In genomic region chr4:1839306-1839705, GRCh38 we compare ENCODE assay signal across 17 cellular contexts. TPM values are rescaled to one million over a fixed set of nuclear protein-coding genes. Genes with fewer than 3 reads are reported as not detected.
"Had no signal": no experiment of that assay in that cellular context is flagged by ENCODE, and none has a peak within 500 bp of the region (broad histone marks: within the 10 kb centered on the region; RNA-seq: fewer than 3 reads in every experiment).

No MANE protein-coding gene starts in this region.

- H3K27ac Mint-ChIP-seq: activated CD8-positive, alpha-beta T cell treated with anti-CD3 and anti-CD28 coated beads for 36 hours had no signal

- H3K27ac ChIP-seq: cardiac muscle cell, foreskin keratinocyte, pancreas, sigmoid colon, tibial nerve had no signal

- ATAC-seq: activated CD8-positive, alpha-beta T cell treated with anti-CD3 and anti-CD28 coated beads for 36 hours; activated T-cell treated with anti-CD3 and anti-CD28 coated beads, Interleukin-2, amount 50 U/mL, for 4 hours; foreskin keratinocyte; naive thymus-derived CD4-positive, alpha-beta T cell had no signal

- DNase-seq: activated CD4-positive, alpha-beta T cell treated with anti-CD3 and anti-CD28 coated beads for 4 hours; activated CD8-positive, alpha-beta T cell treated with anti-CD3 and anti-CD28 coated beads for 36 hours; activated effector memory CD4-positive, alpha-beta T cell treated with Interleukin-2 at 50 U/mL for 16 hours; activated naive CD4-positive, alpha-beta T cell treated with anti-CD3 and anti-CD28 coated beads, Interleukin-2, amount 50 U/mL, for 16 hours; activated T-cell treated with anti-CD3 and anti-CD28 coated beads, Interleukin-2, amount 50 U/mL, for 4 hours; foreskin keratinocyte; glutamatergic neuron; midbrain; naive thymus-derived CD4-positive, alpha-beta T cell; pancreas; sigmoid colon; stimulated activated CD4-positive, alpha-beta T cell treated with anti-CD3 and anti-CD28 coated beads, Interleukin-12 subunit alpha, Interleukin-12 subunit beta, amount 100 ng/mL, for 4 hours; stimulated activated CD4-positive, alpha-beta T cell treated with anti-CD3 and anti-CD28 coated beads, Interleukin-2, amount 100 ng/mL, for 24 hours; T-helper 2 cell had no signal

- H3K27me3 Mint-ChIP-seq: activated CD8-positive, alpha-beta T cell treated with anti-CD3 and anti-CD28 coated beads for 36 hours; naive thymus-derived CD4-positive, alpha-beta T cell had no signal

- FAIRE-seq: colon, pancreas had no signal

- H3K9me3 Mint-ChIP-seq: activated CD8-positive, alpha-beta T cell treated with anti-CD3 and anti-CD28 coated beads for 36 hours; activated T-cell treated with anti-CD3 and anti-CD28 coated beads, Interleukin-2, amount 50 U/mL, for 4 hours; naive thymus-derived CD4-positive, alpha-beta T cell had no signal

- H3K4me3 Mint-ChIP-seq: activated CD8-positive, alpha-beta T cell treated with anti-CD3 and anti-CD28 coated beads for 36 hours; activated T-cell treated with anti-CD3 and anti-CD28 coated beads, Interleukin-2, amount 50 U/mL, for 4 hours; naive thymus-derived CD4-positive, alpha-beta T cell had no signal

- H3K4me3 ChIP-seq: cardiac muscle cell, pancreas, sigmoid colon, tibial nerve had no signal

- H3K9me3 ChIP-seq: pancreas, sigmoid colon, tibial nerve had no signal

- H3K27me3 ChIP-seq: cardiac muscle cell, foreskin keratinocyte, pancreas, sigmoid colon, tibial nerve had no signal

- H3K4me1 ChIP-seq: foreskin keratinocyte, pancreas had no signal

RNA-seq across cellular contexts. Expression of gene FGFR3, which starts 46.2 kb away (rescaled TPM):
- polyA plus RNA-seq: naive thymus-derived CD4-positive, alpha-beta T cell had no signal
